In genomic region chr1:226059709-226060108, GRCh38 we compare ENCODE assay signal across 15 cellular contexts. TPM values are rescaled to one million over a fixed set of nuclear protein-coding genes. Genes with fewer than 3 reads are reported as not detected.
DNase-seq lines count a peak whose midpoint lies in the region; ATAC-seq and TF ChIP-seq lines count a peak whose summit lies in the region.
"Had no signal": no experiment of that assay in that cellular context is flagged by ENCODE, and none has a peak within 500 bp of the region (broad histone marks: within the 10 kb centered on the region; RNA-seq: fewer than 3 reads in every experiment).

No MANE protein-coding gene starts in this region.

- intact Hi-C loops in natural killer cell (cut with micrococcal nuclease): loop anchor here (5.0 kb wide), 2 partner anchors 282 to 597 kb away; partner anchors contain the start of gene SRP9

- no peak for DNase-seq in natural killer cell
- DNase-seq in natural killer cell treated with Interleukin-12 subunit alpha and Interleukin-12 subunit beta and Interleukin-15 and Interleukin-18, amount 100 ng/mL, for 72 hours (ENCODE audit: low spot score): no peak
- no peak for DNase-seq in nephron progenitor cell
- no peak for DNase-seq in NCI-H1930 (lab: John Stamatoyannopoulos, UW)
- DNase-seq in NCI-H446 treated with DMSO at 0.1 percent for 48 hours (lab: John Stamatoyannopoulos, UW): no peak
- DNase-seq: CD8-positive, alpha-beta T cell; HCEC 1CT; HFFc6; KBM-7 had no signal

- peak overlapping the region; percentile 1 for H3K4me3 Mint-ChIP-seq in natural killer cell
- no peak overlapping the region for H3K4me3 Mint-ChIP-seq in natural killer cell treated with Interleukin-12 subunit alpha and Interleukin-12 subunit beta and Interleukin-15 and Interleukin-18, amount 100 ng/mL, for 72 hours
- H3K4me3 Mint-ChIP-seq in brain: peak overlapping the region in 3 of 5 experiments; percentile 6 to 57 (median 46)
- peak overlapping the region; percentile 31 for H3K4me3 Mint-ChIP-seq in nephron progenitor cell
- H3K4me3 Mint-ChIP-seq: CD14-positive monocyte; CD8-positive, alpha-beta T cell; HFFc6 had no signal

- peaks cover 23 to 24% of the 10 kb centered on the region in 2 donors for H3K4me1 Mint-ChIP-seq in natural killer cell
- H3K4me1 Mint-ChIP-seq in natural killer cell treated with Interleukin-12 subunit alpha and Interleukin-12 subunit beta and Interleukin-15 and Interleukin-18, amount 100 ng/mL, for 72 hours (ENCODE audit: low read depth in 2 of 2): peaks cover 12 to 19% of the 10 kb centered on the region in 2 donors
- H3K4me1 Mint-ChIP-seq in brain: peaks cover 16% of the 10 kb centered on the region
- peaks cover 15% of the 10 kb centered on the region for H3K4me1 Mint-ChIP-seq in nephron progenitor cell

- no peaks in the 10 kb centered on the region for H3K9me3 Mint-ChIP-seq in natural killer cell
- H3K9me3 Mint-ChIP-seq in natural killer cell treated with Interleukin-12 subunit alpha and Interleukin-12 subunit beta and Interleukin-15 and Interleukin-18, amount 100 ng/mL, for 72 hours: no peaks in the 10 kb centered on the region
- peaks cover 0 to 8% (median 0%) of the 10 kb centered on the region in 5 experiments for H3K9me3 Mint-ChIP-seq in brain
- no peaks in the 10 kb centered on the region for H3K9me3 Mint-ChIP-seq in nephron progenitor cell
- H3K9me3 Mint-ChIP-seq: CD8-positive, alpha-beta T cell; HFFc6 had no signal

- H3K36me3 Mint-ChIP-seq in natural killer cell (peaks cover 8% of the 10 kb centered on the region), brain (peaks cover 27% of the 10 kb centered on the region), nephron progenitor cell (ENCODE audit: low read depth) (peaks cover 33% of the 10 kb centered on the region)
- peaks cover 7% of the 10 kb centered on the region for H3K36me3 Mint-ChIP-seq in natural killer cell treated with Interleukin-12 subunit alpha and Interleukin-12 subunit beta and Interleukin-15 and Interleukin-18, amount 100 ng/mL, for 72 hours

- no peaks in the 10 kb centered on the region for H3K27me3 Mint-ChIP-seq in natural killer cell (ENCODE audit: low read depth in 2 of 2)
- no peaks in the 10 kb centered on the region for H3K27me3 Mint-ChIP-seq in natural killer cell treated with Interleukin-12 subunit alpha and Interleukin-12 subunit beta and Interleukin-15 and Interleukin-18, amount 100 ng/mL, for 72 hours
- H3K27me3 Mint-ChIP-seq in brain: peaks cover 13% of the 10 kb centered on the region
- no peaks in the 10 kb centered on the region for H3K27me3 Mint-ChIP-seq in nephron progenitor cell (ENCODE audit: low read depth, poor library complexity)

- TF ChIP-seq CTCF in natural killer cell (IDR thresholded peaks at IDR 0.05): no peak
- no peak for TF ChIP-seq CTCF in brain (conservative IDR thresholded peaks at IDR 0.05)
- TF ChIP-seq CTCF in nephron progenitor cell (IDR thresholded peaks at IDR 0.05): no peak

- H3K27ac Mint-ChIP-seq in natural killer cell (no peak overlapping the region), brain (peak overlapping the region in 2 of 5 experiments; percentile 13 to 17), nephron progenitor cell (no peak overlapping the region)
- H3K27ac Mint-ChIP-seq in natural killer cell treated with Interleukin-12 subunit alpha and Interleukin-12 subunit beta and Interleukin-15 and Interleukin-18, amount 100 ng/mL, for 72 hours: no peak overlapping the region
- H3K27ac Mint-ChIP-seq: CD8-positive, alpha-beta T cell; GM23338; HFFc6 had no signal

- ATAC-seq in natural killer cell: no peak
- no peak for ATAC-seq in natural killer cell treated with Interleukin-12 subunit alpha and Interleukin-12 subunit beta and Interleukin-15 and Interleukin-18, amount 100 ng/mL, for 72 hours
- no peak for ATAC-seq in GM19455 (IDR thresholded peaks at IDR 0.05; ENCODE audit: unreplicated experiment)
- ATAC-seq in HG02938 (IDR thresholded peaks at IDR 0.05; ENCODE audit: unreplicated experiment): no peak
- ATAC-seq: A549; CD8-positive, alpha-beta T cell; GM23338 had no signal

RNA-seq across cellular contexts. Expression of gene H3-3A, which starts 2.8 kb away (rescaled TPM):
- total RNA-seq in natural killer cell: 100 to 1,000 TPM; 490 to 616 (median 522) TPM
- 100 to 1,000 TPM; 174 to 259 TPM for total RNA-seq in natural killer cell treated with Interleukin-12 subunit alpha and Interleukin-12 subunit beta and Interleukin-15 and Interleukin-18, amount 100 ng/mL, for 72 hours
- polyA plus RNA-seq in brain (ENCODE audit: insufficient read depth, low read depth, low replicate concordance): 1,542 TPM
